ENCODE assay signal across 8 cellular contexts in genomic region chr5:150734579-150735384, GRCh38. TPM values are rescaled to one million over a fixed set of nuclear protein-coding genes. Genes with fewer than 3 reads are reported as not detected.
A peak's percentile ranks its signal among the peaks of the same experiment; 100 is the strongest.
DNase-seq lines count a peak whose midpoint lies in the region; ATAC-seq, FAIRE-seq and TF ChIP-seq lines count a peak whose summit lies in the region.

No MANE protein-coding gene starts in this region.

- H3K4me3 ChIP-seq in OCI-LY1 (ENCODE audit: low read depth, low read length, poor library complexity, severe bottlenecking) (peak overlapping the region; percentile 21), heart right ventricle (peak overlapping the region in 1 of 10 donors; percentile 22), tibial artery (no peak overlapping the region)

- intact Hi-C loops in heart right ventricle (cut with DNase I): no loop called here
- intact Hi-C loops in tibial artery (cut with DNase I; ENCODE audit: low total_unique reads): no loop called here

- peak overlapping the region; percentile 44; the same call in 1 of the 2 replicates for H3K4me2 ChIP-seq in OCI-LY1 (ENCODE audit: low read length)

- H3K79me2 ChIP-seq in OCI-LY1 (ENCODE audit: insufficient read depth, low read length): 0 out of 2 replicates have a peak, but pooled peaks cover 4% of the 10 kb centered on the region

- H3K4me1 ChIP-seq in OCI-LY1 (ENCODE audit: insufficient read depth, low read length, severe bottlenecking) (peaks cover 19% of the 10 kb centered on the region), heart right ventricle (peaks cover 0 to 65% (median 0%) of the 10 kb centered on the region in 9 donors), tibial artery (peaks cover 0 to 4% (median 0%) of the 10 kb centered on the region in 4 donors)

- no peak overlapping the region for H3K9ac ChIP-seq in OCI-LY1 (ENCODE audit: low read length)

- no peaks in the 10 kb centered on the region for H3K27me3 ChIP-seq in OCI-LY1 (ENCODE audit: insufficient read depth, low read length)
- no peaks in the 10 kb centered on the region for H3K27me3 ChIP-seq in heart right ventricle
- no peaks in the 10 kb centered on the region for H3K27me3 ChIP-seq in tibial artery

- 82 to 95% methylated on average over 7 of the region's 7 CpGs for WGBS in heart right ventricle, 2 donors

- TF ChIP-seq CTCF in OCI-LY1 (IDR thresholded peaks at IDR 0.05; ENCODE audit: low read length) (peak; percentile 51; the same call in 1 of the 2 replicates), heart right ventricle (IDR thresholded peaks at IDR 0.05) (no peak), tibial artery (IDR thresholded peaks at IDR 0.05) (no peak)

- DNase-seq in GF-D8 (lab: John Stamatoyannopoulos, UW) (peak; percentile 85), heart right ventricle (peak; percentile 37 to 47), tibial artery (peak; percentile 44 to 71), frontal cortex (ENCODE audit: low spot score in 2 of 2) (no peak), hepatic stellate cell (ENCODE audit: low spot score) (no peak)

- H3K27ac ChIP-seq in OCI-LY1 (ENCODE audit: low read depth, low read length, poor library complexity, severe bottlenecking) (peak overlapping the region; percentile 78), heart right ventricle (peak overlapping the region in 5 of 10 donors; percentile 9 to 84 (median 28)), tibial artery (no peak overlapping the region)

- FAIRE-seq in frontal cortex (lab: Jason Lieb, UNC): no peak

- H3F3A ChIP-seq in OCI-LY1 (ENCODE audit: insufficient read depth, low read length): no peaks in the 10 kb centered on the region

- H3K9me3 ChIP-seq in OCI-LY1 (ENCODE audit: low read length) (peaks cover 10% of the 10 kb centered on the region; the same call in 1 of the 2 replicates), heart right ventricle (peaks cover 0 to 18% (median 0%) of the 10 kb centered on the region in 11 donors), tibial artery (no peaks in the 10 kb centered on the region)

- H2AFZ ChIP-seq in OCI-LY1 (ENCODE audit: low read length): no peak overlapping the region

- H4K20me1 ChIP-seq in OCI-LY1 (ENCODE audit: insufficient read depth, low read length): no peaks in the 10 kb centered on the region

- ATAC-seq in GM21576 (IDR thresholded peaks at IDR 0.05; ENCODE audit: unreplicated experiment) (peak; percentile 82), heart right ventricle (peak in 7 of 8 donors; percentile 56 to 84 (median 69)), HG03039 (IDR thresholded peaks at IDR 0.05; ENCODE audit: unreplicated experiment) (no peak)

- H3K36me3 ChIP-seq in OCI-LY1 (ENCODE audit: insufficient read depth, low read length): peaks cover 81% of the 10 kb centered on the region
- peaks cover 0 to 77% (median 36%) of the 10 kb centered on the region in 9 donors for H3K36me3 ChIP-seq in heart right ventricle
- peaks cover 37 to 57% (median 53%) of the 10 kb centered on the region in 3 donors for H3K36me3 ChIP-seq in tibial artery

- no peaks in the 10 kb centered on the region for H3K9me2 ChIP-seq in OCI-LY1 (ENCODE audit: low read depth, low read length)

RNA-seq across cellular contexts. Expression of gene DCTN4, which starts 24.0 kb away (rescaled TPM):
- total RNA-seq in heart right ventricle (10 to 100 TPM; 42.9 to 68.3 (median 58.2) TPM), frontal cortex (88.9 TPM)
- 10 to 100 TPM; 20.0 TPM for polyA plus RNA-seq in heart right ventricle

RNA-seq across cellular contexts. Expression of gene RBM22, which starts 33.9 kb away (rescaled TPM):
- total RNA-seq in heart right ventricle (10 to 100 TPM; 23.4 to 41.0 (median 29.3) TPM), frontal cortex (25.3 TPM)
- 10 to 100 TPM; 18.6 to 28.8 TPM for polyA plus RNA-seq in heart right ventricle

RNA-seq across cellular contexts. Expression of gene SMIM3, which starts 43.8 kb away (rescaled TPM):
- total RNA-seq in heart right ventricle (10 to 100 TPM in 6 of 10 donors, 1 to 10 TPM in 4; 7.1 to 24.2 (median 10.9) TPM), frontal cortex (2.4 TPM)
- 10 to 100 TPM; 18.8 to 41.5 TPM for polyA plus RNA-seq in heart right ventricle

Comparison
In these comparisons a context has a peak if more than half of its experiments do, and no peak if none do; other contexts are left out.
1. DNase-seq: peak in GF-D8 (single experiment), heart right ventricle (2 of 2) and tibial artery (2 of 2); none in frontal cortex (0 of 2) and hepatic stellate cell (single experiment).